ENCODE assay signal across 13 cellular contexts in the genomic region with DNA sequence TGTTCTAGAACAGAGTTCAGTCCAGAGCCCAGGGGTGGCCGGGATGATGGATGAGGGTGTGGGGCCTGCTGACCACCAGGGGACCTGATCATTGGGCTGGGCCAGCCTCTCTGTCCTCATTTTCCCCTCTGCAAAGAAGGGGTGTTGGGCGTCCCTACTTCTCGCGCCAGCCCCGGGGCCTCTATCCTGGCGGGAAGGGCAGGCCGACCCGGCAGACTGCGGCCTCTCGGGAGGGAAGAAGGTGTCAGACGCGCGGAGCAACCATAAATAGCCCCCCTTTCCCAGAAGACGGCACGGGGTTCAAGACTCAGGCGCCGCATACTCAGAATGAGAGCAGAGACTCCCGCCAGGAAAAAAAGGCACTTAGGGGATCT. TPM values are rescaled to one million over a fixed set of nuclear protein-coding genes. Genes with fewer than 3 reads are reported as not detected.
A peak's percentile ranks its signal among the peaks of the same experiment; 100 is the strongest.
DNase-seq lines count a peak whose midpoint lies in the region; ATAC-seq and TF ChIP-seq lines count a peak whose summit lies in the region.
"Had no signal": no experiment of that assay in that cellular context is flagged by ENCODE, and none has a peak within 500 bp of the region (broad histone marks: within the 10 kb centered on the region; RNA-seq: fewer than 3 reads in every experiment).

No MANE protein-coding gene starts in this region.

- H3K27ac Mint-ChIP-seq in activated T-cell treated with anti-CD3 and anti-CD28 coated beads, Interleukin-2, amount 50 U/mL, for 72 hours, result no peak overlapping the region
- no peak overlapping the region for H3K27ac Mint-ChIP-seq in activated T-cell treated with anti-CD3 and anti-CD28 coated beads, Interleukin-2, amount 50 U/mL, for 24 hours
- no peak overlapping the region for H3K27ac Mint-ChIP-seq in WTC11
- H3K27ac Mint-ChIP-seq in immature natural killer cell, result peak overlapping the region in 1 of 6 donors; percentile 7
- no peak overlapping the region for H3K27ac Mint-ChIP-seq in stimulated activated memory B cell treated with anti-CD40 and anti-IgM and Interleukin-4, amounts not matched to agents 10 μg/mL and 1 μg/mL and 100 μg/mL, for 72 hours
- no peak overlapping the region for H3K27ac Mint-ChIP-seq in activated CD4-positive, alpha-beta memory T cell treated with anti-CD3 and anti-CD28 coated beads, Interleukin-2, amount 10 ng/mL, durations not matched to agents 7 days and 5 days
- H3K27ac Mint-ChIP-seq: activated CD8-positive, alpha-beta memory T cell treated with anti-CD3 and anti-CD28 coated beads, Interleukin-2, amount 10 ng/mL, durations not matched to agents 7 days and 5 days had no signal

- peaks cover 28% of the 10 kb centered on the region for H3K27me3 Mint-ChIP-seq in activated T-cell treated with anti-CD3 and anti-CD28 coated beads, Interleukin-2, amount 50 U/mL, for 72 hours (ENCODE audit: low read depth)
- peaks cover 52% of the 10 kb centered on the region for H3K27me3 Mint-ChIP-seq in activated T-cell treated with anti-CD3 and anti-CD28 coated beads, Interleukin-2, amount 50 U/mL, for 24 hours
- H3K27me3 Mint-ChIP-seq in WTC11 (ENCODE audit: low read depth) (peaks cover 57% of the 10 kb centered on the region), immature natural killer cell (ENCODE audit: low read depth in 3 of 3) (peaks cover 9 to 15% (median 14%) of the 10 kb centered on the region in 3 donors)
- peaks cover 59% of the 10 kb centered on the region for H3K27me3 Mint-ChIP-seq in stimulated activated memory B cell treated with anti-CD40 and anti-IgM and Interleukin-4, amounts not matched to agents 10 μg/mL and 1 μg/mL and 100 μg/mL, for 72 hours
- H3K27me3 Mint-ChIP-seq in activated CD4-positive, alpha-beta memory T cell treated with anti-CD3 and anti-CD28 coated beads, Interleukin-2, amount 10 ng/mL, durations not matched to agents 7 days and 5 days, result peaks cover 55% of the 10 kb centered on the region

- no peaks in the 10 kb centered on the region for H3K36me3 Mint-ChIP-seq in activated T-cell treated with anti-CD3 and anti-CD28 coated beads, Interleukin-2, amount 50 U/mL, for 72 hours (ENCODE audit: insufficient read depth in 2 of 2)
- no peaks in the 10 kb centered on the region for H3K36me3 Mint-ChIP-seq in activated T-cell treated with anti-CD3 and anti-CD28 coated beads, Interleukin-2, amount 50 U/mL, for 24 hours (ENCODE audit: low read depth)
- H3K36me3 Mint-ChIP-seq in WTC11, result no peaks in the 10 kb centered on the region
- peaks cover 0 to 5% (median 5%) of the 10 kb centered on the region in 3 donors for H3K36me3 Mint-ChIP-seq in immature natural killer cell
- peaks cover 28% of the 10 kb centered on the region for H3K36me3 Mint-ChIP-seq in stimulated activated memory B cell treated with anti-CD40 and anti-IgM and Interleukin-4, amounts not matched to agents 10 μg/mL and 1 μg/mL and 100 μg/mL, for 72 hours
- H3K36me3 Mint-ChIP-seq in activated CD4-positive, alpha-beta memory T cell treated with anti-CD3 and anti-CD28 coated beads, Interleukin-2, amount 10 ng/mL, durations not matched to agents 7 days and 5 days (ENCODE audit: low read depth), result no peaks in the 10 kb centered on the region
- H3K36me3 Mint-ChIP-seq: activated CD8-positive, alpha-beta memory T cell treated with anti-CD3 and anti-CD28 coated beads, Interleukin-2, amount 10 ng/mL, durations not matched to agents 7 days and 5 days had no signal

- no peak for ATAC-seq in activated T-cell treated with anti-CD3 and anti-CD28 coated beads, Interleukin-2, amount 50 U/mL, for 72 hours (replicated peaks in 1 of 2)
- ATAC-seq in WTC11 (no peak), GM18519 (IDR thresholded peaks at IDR 0.05; ENCODE audit: low FRiP score, unreplicated experiment) (no peak)
- ATAC-seq in stimulated activated memory B cell treated with anti-CD40 and anti-IgM and Interleukin-4, amounts not matched to agents 10 μg/mL and 1 μg/mL and 100 μg/mL, for 72 hours, result no peak
- ATAC-seq: activated CD8-positive, alpha-beta memory T cell treated with anti-CD3 and anti-CD28 coated beads, Interleukin-2, amount 10 ng/mL, durations not matched to agents 7 days and 5 days; gastroesophageal sphincter had no signal

- H3K4me3 Mint-ChIP-seq in activated T-cell treated with anti-CD3 and anti-CD28 coated beads, Interleukin-2, amount 50 U/mL, for 72 hours, result peak overlapping the region; percentile 67 to 92
- no peak overlapping the region for H3K4me3 Mint-ChIP-seq in activated T-cell treated with anti-CD3 and anti-CD28 coated beads, Interleukin-2, amount 50 U/mL, for 24 hours
- H3K4me3 Mint-ChIP-seq in WTC11, result peak overlapping the region; percentile 87
- peak overlapping the region; percentile 44 to 76 (median 61) for H3K4me3 Mint-ChIP-seq in immature natural killer cell
- peak overlapping the region; percentile 60 for H3K4me3 Mint-ChIP-seq in stimulated activated memory B cell treated with anti-CD40 and anti-IgM and Interleukin-4, amounts not matched to agents 10 μg/mL and 1 μg/mL and 100 μg/mL, for 72 hours
- H3K4me3 Mint-ChIP-seq in activated CD4-positive, alpha-beta memory T cell treated with anti-CD3 and anti-CD28 coated beads, Interleukin-2, amount 10 ng/mL, durations not matched to agents 7 days and 5 days, result no peak overlapping the region
- H3K4me3 Mint-ChIP-seq: activated CD8-positive, alpha-beta memory T cell treated with anti-CD3 and anti-CD28 coated beads, Interleukin-2, amount 10 ng/mL, durations not matched to agents 7 days and 5 days had no signal

- CTCF ChIA-PET in WTC11 (lab: Charles Lee), result interaction anchor here (3.5 to 7.2 kb wide), 3 partner anchors 7 to 70 kb away, joined by 11 to 135 read pairs (median 121); no protein-coding TSS in a partner anchor
- CTCF ChIA-PET in activated CD4-positive, alpha-beta memory T cell treated with anti-CD3 and anti-CD28 coated beads, Interleukin-2, amount 10 ng/mL, durations not matched to agents 7 days and 5 days (lab: Charles Lee), result interaction anchor here (1.4 kb wide), 1 partner anchor 57 kb away, joined by 4 read pairs; no protein-coding TSS in a partner anchor

- H3K4me1 Mint-ChIP-seq in activated T-cell treated with anti-CD3 and anti-CD28 coated beads, Interleukin-2, amount 50 U/mL, for 72 hours (ENCODE audit: low read depth), result peaks cover 15% of the 10 kb centered on the region
- peaks cover 19% of the 10 kb centered on the region for H3K4me1 Mint-ChIP-seq in activated T-cell treated with anti-CD3 and anti-CD28 coated beads, Interleukin-2, amount 50 U/mL, for 24 hours (ENCODE audit: low read depth)
- H3K4me1 Mint-ChIP-seq in WTC11 (peaks cover 23% of the 10 kb centered on the region), immature natural killer cell (peaks cover 16 to 19% of the 10 kb centered on the region in 2 donors)
- H3K4me1 Mint-ChIP-seq in stimulated activated memory B cell treated with anti-CD40 and anti-IgM and Interleukin-4, amounts not matched to agents 10 μg/mL and 1 μg/mL and 100 μg/mL, for 72 hours, result peaks cover 24% of the 10 kb centered on the region
- peaks cover 16% of the 10 kb centered on the region for H3K4me1 Mint-ChIP-seq in activated CD4-positive, alpha-beta memory T cell treated with anti-CD3 and anti-CD28 coated beads, Interleukin-2, amount 10 ng/mL, durations not matched to agents 7 days and 5 days

- POLR2A ChIA-PET in WTC11 (lab: Charles Lee), result no interaction called here
- POLR2A ChIA-PET in activated CD4-positive, alpha-beta memory T cell treated with anti-CD3 and anti-CD28 coated beads, Interleukin-2, amount 10 ng/mL, durations not matched to agents 7 days and 5 days (lab: Charles Lee), result no interaction called here

- no peaks in the 10 kb centered on the region for H3K9me3 Mint-ChIP-seq in activated T-cell treated with anti-CD3 and anti-CD28 coated beads, Interleukin-2, amount 50 U/mL, for 72 hours
- no peaks in the 10 kb centered on the region for H3K9me3 Mint-ChIP-seq in activated T-cell treated with anti-CD3 and anti-CD28 coated beads, Interleukin-2, amount 50 U/mL, for 24 hours
- H3K9me3 Mint-ChIP-seq in WTC11 (no peaks in the 10 kb centered on the region), immature natural killer cell (no peaks in the 10 kb centered on the region)
- no peaks in the 10 kb centered on the region for H3K9me3 Mint-ChIP-seq in stimulated activated memory B cell treated with anti-CD40 and anti-IgM and Interleukin-4, amounts not matched to agents 10 μg/mL and 1 μg/mL and 100 μg/mL, for 72 hours
- no peaks in the 10 kb centered on the region for H3K9me3 Mint-ChIP-seq in activated CD4-positive, alpha-beta memory T cell treated with anti-CD3 and anti-CD28 coated beads, Interleukin-2, amount 10 ng/mL, durations not matched to agents 7 days and 5 days

- TF ChIP-seq CTCF in WTC11 (IDR thresholded peaks at IDR 0.05), result no peak

- no peak for DNase-seq in activated T-cell treated with anti-CD3 and anti-CD28 coated beads, Interleukin-2, amount 50 U/mL, for 72 hours
- DNase-seq in activated T-cell treated with anti-CD3 and anti-CD28 coated beads, Interleukin-2, amount 50 U/mL, for 24 hours, result no peak
- DNase-seq in WTC11 (ENCODE audit: low spot score) (no peak), immature natural killer cell (no peak), OCI-M2 (lab: John Stamatoyannopoulos, UW; ENCODE audit: unreplicated experiment) (no peak)
- no peak for DNase-seq in activated CD4-positive, alpha-beta memory T cell treated with anti-CD3 and anti-CD28 coated beads, Interleukin-2, amount 10 ng/mL, durations not matched to agents 7 days and 5 days
- DNase-seq: activated CD8-positive, alpha-beta memory T cell treated with anti-CD3 and anti-CD28 coated beads, Interleukin-2, amount 10 ng/mL, durations not matched to agents 7 days and 5 days; amniotic stem cell; NCI-H1417 treated with DMSO at 0.1 percent for 48 hours; transverse colon had no signal

RNA-seq across cellular contexts. Expression of a gene that starts 1.9 kb away (rescaled TPM):
- total RNA-seq in activated T-cell treated with anti-CD3 and anti-CD28 coated beads, Interleukin-2, amount 50 U/mL, for 72 hours, result under 1 TPM; 0.07 to 0.14 TPM
- 5.4 to 6.7 TPM (median 6.2 TPM) in 3 replicates for total RNA-seq in WTC11 (2021)
- not detected for polyA plus RNA-seq in immature natural killer cell
- total RNA-seq in activated CD4-positive, alpha-beta memory T cell treated with anti-CD3 and anti-CD28 coated beads, Interleukin-2, amount 10 ng/mL, durations not matched to agents 7 days and 5 days, result not detected
- total RNA-seq: activated CD8-positive, alpha-beta memory T cell treated with anti-CD3 and anti-CD28 coated beads, Interleukin-2, amount 10 ng/mL, durations not matched to agents 7 days and 5 days had no signal

RNA-seq across cellular contexts. Expression of a gene that starts 11.6 kb away (rescaled TPM):
- 10 to 100 TPM; 25.0 to 51.3 TPM for total RNA-seq in activated T-cell treated with anti-CD3 and anti-CD28 coated beads, Interleukin-2, amount 50 U/mL, for 72 hours
- 24.6 to 30.6 TPM (median 26.3 TPM) in 3 replicates for total RNA-seq in WTC11 (2021)
- 10 to 100 TPM in 1 of 3 donors, 1 to 10 TPM in 2; 9.8 to 23.0 (median 9.9) TPM for polyA plus RNA-seq in immature natural killer cell
- 10 to 100 TPM; 14.5 to 17.8 TPM for total RNA-seq in activated CD4-positive, alpha-beta memory T cell treated with anti-CD3 and anti-CD28 coated beads, Interleukin-2, amount 10 ng/mL, durations not matched to agents 7 days and 5 days

RNA-seq across cellular contexts. Expression of a gene that starts 26.0 kb away (rescaled TPM):
- total RNA-seq in activated T-cell treated with anti-CD3 and anti-CD28 coated beads, Interleukin-2, amount 50 U/mL, for 72 hours, result not detected
- total RNA-seq in WTC11 (2021), result 6.9 to 8.8 TPM (median 8.1 TPM) in 3 replicates
- polyA plus RNA-seq in immature natural killer cell, result not detected
- total RNA-seq in activated CD4-positive, alpha-beta memory T cell treated with anti-CD3 and anti-CD28 coated beads, Interleukin-2, amount 10 ng/mL, durations not matched to agents 7 days and 5 days, result not detected
- total RNA-seq: activated CD8-positive, alpha-beta memory T cell treated with anti-CD3 and anti-CD28 coated beads, Interleukin-2, amount 10 ng/mL, durations not matched to agents 7 days and 5 days had no signal

RNA-seq across cellular contexts. Expression of a gene that starts 50.3 kb away (rescaled TPM):
- total RNA-seq in activated T-cell treated with anti-CD3 and anti-CD28 coated beads, Interleukin-2, amount 50 U/mL, for 72 hours, result 10 to 100 TPM in 1 of 2 donors, 1 to 10 TPM in 1; 8.9 to 24.3 TPM
- total RNA-seq in WTC11 (2021), result 5.7 to 6.9 TPM (median 6.6 TPM) in 3 replicates
- under 1 TPM in 1 of 3 donors, not detected in 2; 1.00 TPM for polyA plus RNA-seq in immature natural killer cell
- total RNA-seq in activated CD4-positive, alpha-beta memory T cell treated with anti-CD3 and anti-CD28 coated beads, Interleukin-2, amount 10 ng/mL, durations not matched to agents 7 days and 5 days, result 10 to 100 TPM; 13.4 to 15.2 TPM

Comparison
In these comparisons a context has a peak if more than half of its experiments do, and no peak if none do; other contexts are left out.
1. H3K4me3 Mint-ChIP-seq: peak in activated T-cell treated with anti-CD3 and anti-CD28 coated beads, Interleukin-2, amount 50 U/mL, for 72 hours (2 of 2), WTC11 (single experiment), immature natural killer cell (5 of 5) and stimulated activated memory B cell treated with anti-CD40 and anti-IgM and Interleukin-4, amounts not matched to agents 10 μg/mL and 1 μg/mL and 100 μg/mL, for 72 hours (single experiment); none in activated T-cell treated with anti-CD3 and anti-CD28 coated beads, Interleukin-2, amount 50 U/mL, for 24 hours (single experiment) and activated CD4-positive, alpha-beta memory T cell treated with anti-CD3 and anti-CD28 coated beads, Interleukin-2, amount 10 ng/mL, durations not matched to agents 7 days and 5 days (single experiment).